In the genomic region with DNA sequence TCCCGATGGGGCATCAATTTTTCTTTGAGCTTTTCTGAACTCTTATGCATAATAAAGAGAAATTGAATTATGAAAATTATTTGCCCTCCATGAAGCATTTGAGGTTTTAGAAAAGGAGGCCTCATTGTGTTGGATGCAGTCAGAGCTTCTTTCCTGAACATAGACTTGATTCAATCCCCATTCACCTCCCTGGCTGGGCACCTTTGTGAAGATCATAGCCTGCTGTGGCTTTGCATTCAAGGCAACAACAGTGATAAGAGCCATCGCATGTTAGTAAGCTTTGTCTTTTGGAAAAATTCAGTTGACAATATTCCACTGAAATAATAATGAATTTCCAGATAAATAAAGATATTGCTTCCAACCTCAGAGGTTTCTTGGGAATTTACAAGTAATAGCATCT, we compare ENCODE assay signal across 8 cellular contexts.
"Had no signal": no experiment of that assay in that cellular context is flagged by ENCODE, and none has a peak within 500 bp of the region (broad histone marks: within the 10 kb centered on the region; RNA-seq: fewer than 3 reads in every experiment).

No MANE protein-coding gene starts in this region.

- H3K36me3 Mint-ChIP-seq: IgD-negative memory B cell had no signal

- H3K4me1 Mint-ChIP-seq: IgD-negative memory B cell had no signal

- H3K9me3 Mint-ChIP-seq: IgD-negative memory B cell had no signal

- ATAC-seq: HepG2, K562 had no signal

- DNase-seq: IMR-90, KBM-7, KG1 had no signal

- FAIRE-seq: HepG2, HTR-8/SVneo, K562 had no signal

- H3K27ac ChIP-seq: HL-60 had no signal

- H3K27ac Mint-ChIP-seq: IgD-negative memory B cell had no signal

- H3K4me3 Mint-ChIP-seq: IgD-negative memory B cell had no signal

- H3K4me3 ChIP-seq: K562 had no signal
